1 cellular context compared by ENCODE assay signal in genomic region chr17:50050431-50051032, GRCh38.
TF ChIP-seq lines count a peak whose summit lies in the region.

No MANE protein-coding gene starts in this region.

TF ChIP-seq in SK-N-SH treated with all-trans-retinoic acid at 6 μM for 48 hours, 23 proteins besides CTCF, POLR2A, EP300 and RAD21 (continued from another document):
- TF ChIP-seq TOX (CRISPR knock-in tag; IDR thresholded peaks at IDR 0.05; ENCODE audit: borderline replicate concordance) (no peak), ZFP30 (CRISPR knock-in tag; IDR thresholded peaks at IDR 0.05) (no peak), OSR1 (CRISPR knock-in tag; IDR thresholded peaks at IDR 0.05) (no peak), SNAI2 (CRISPR knock-in tag; IDR thresholded peaks at IDR 0.05) (no peak), ZNF70 (CRISPR knock-in tag; IDR thresholded peaks at IDR 0.05) (no peak), TSHZ2 (CRISPR knock-in tag; IDR thresholded peaks at IDR 0.05) (no peak), ARNTL (CRISPR knock-in tag; IDR thresholded peaks at IDR 0.05; ENCODE audit: borderline replicate concordance, low read depth) (no peak), PATZ1 (CRISPR knock-in tag; IDR thresholded peaks at IDR 0.05; ENCODE audit: borderline replicate concordance) (no peak), ISL1 (CRISPR knock-in tag; IDR thresholded peaks at IDR 0.05) (no peak), ZC3H10 (CRISPR knock-in tag; IDR thresholded peaks at IDR 0.05) (no peak), GLIS3 (CRISPR knock-in tag; IDR thresholded peaks at IDR 0.05) (no peak)
- TF ChIP-seq, protein P1, sequence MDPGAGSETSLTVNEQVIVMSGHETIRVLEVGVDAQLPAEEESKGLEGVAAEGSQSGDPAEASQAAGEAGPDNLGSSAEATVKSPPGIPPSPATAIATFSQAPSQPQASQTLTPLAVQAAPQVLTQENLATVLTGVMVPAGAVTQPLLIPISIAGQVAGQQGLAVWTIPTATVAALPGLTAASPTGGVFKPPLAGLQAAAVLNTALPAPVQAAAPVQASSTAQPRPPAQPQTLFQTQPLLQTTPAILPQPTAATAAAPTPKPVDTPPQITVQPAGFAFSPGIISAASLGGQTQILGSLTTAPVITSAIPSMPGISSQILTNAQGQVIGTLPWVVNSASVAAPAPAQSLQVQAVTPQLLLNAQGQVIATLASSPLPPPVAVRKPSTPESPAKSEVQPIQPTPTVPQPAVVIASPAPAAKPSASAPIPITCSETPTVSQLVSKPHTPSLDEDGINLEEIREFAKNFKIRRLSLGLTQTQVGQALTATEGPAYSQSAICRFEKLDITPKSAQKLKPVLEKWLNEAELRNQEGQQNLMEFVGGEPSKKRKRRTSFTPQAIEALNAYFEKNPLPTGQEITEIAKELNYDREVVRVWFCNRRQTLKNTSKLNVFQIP (CRISPR knock-in tag; IDR thresholded peaks at IDR 0.05; ENCODE audit: borderline replicate concordance, low read depth): no peak
TF ChIP-seq in SK-N-SH treated with all-trans-retinoic acid at 6 μM for 48 hours: peak in this region for 0.
